In the genomic region with DNA sequence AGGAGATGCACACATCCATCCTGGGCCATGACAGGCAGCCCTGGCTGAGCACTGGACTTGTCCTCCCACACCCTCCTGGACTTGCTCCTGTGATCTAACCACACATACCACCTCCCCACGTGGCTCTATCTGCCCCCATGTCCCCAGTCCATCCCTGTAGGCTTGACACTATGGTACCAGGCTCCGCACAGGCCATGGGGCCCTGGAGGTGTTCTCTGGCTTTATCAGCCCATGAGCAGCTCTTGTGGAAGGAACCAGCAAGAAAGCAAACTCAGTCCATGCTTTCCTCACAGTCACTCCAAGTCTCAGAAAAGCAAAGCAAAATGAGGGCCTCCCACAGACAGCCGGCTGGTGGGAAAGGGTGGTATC, we compare ENCODE assay signal across 1 cellular context.
TF ChIP-seq lines count a peak whose summit lies in the region.

No MANE protein-coding gene starts in this region.

TF ChIP-seq in WTC11, 78 proteins besides CTCF, POLR2A, EP300 and RAD21 (continued from another document):
- TF ChIP-seq, protein P1, sequence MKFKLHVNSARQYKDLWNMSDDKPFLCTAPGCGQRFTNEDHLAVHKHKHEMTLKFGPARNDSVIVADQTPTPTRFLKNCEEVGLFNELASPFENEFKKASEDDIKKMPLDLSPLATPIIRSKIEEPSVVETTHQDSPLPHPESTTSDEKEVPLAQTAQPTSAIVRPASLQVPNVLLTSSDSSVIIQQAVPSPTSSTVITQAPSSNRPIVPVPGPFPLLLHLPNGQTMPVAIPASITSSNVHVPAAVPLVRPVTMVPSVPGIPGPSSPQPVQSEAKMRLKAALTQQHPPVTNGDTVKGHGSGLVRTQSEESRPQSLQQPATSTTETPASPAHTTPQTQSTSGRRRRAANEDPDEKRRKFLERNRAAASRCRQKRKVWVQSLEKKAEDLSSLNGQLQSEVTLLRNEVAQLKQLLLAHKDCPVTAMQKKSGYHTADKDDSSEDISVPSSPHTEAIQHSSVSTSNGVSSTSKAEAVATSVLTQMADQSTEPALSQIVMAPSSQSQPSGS (CRISPR knock-in tag; IDR thresholded peaks at IDR 0.05; ENCODE audit: borderline replicate concordance, low read depth) = no peak
- TF ChIP-seq SP1 (CRISPR knock-in tag; conservative IDR thresholded peaks at IDR 0.05) = no peak
- TF ChIP-seq, protein P2, sequence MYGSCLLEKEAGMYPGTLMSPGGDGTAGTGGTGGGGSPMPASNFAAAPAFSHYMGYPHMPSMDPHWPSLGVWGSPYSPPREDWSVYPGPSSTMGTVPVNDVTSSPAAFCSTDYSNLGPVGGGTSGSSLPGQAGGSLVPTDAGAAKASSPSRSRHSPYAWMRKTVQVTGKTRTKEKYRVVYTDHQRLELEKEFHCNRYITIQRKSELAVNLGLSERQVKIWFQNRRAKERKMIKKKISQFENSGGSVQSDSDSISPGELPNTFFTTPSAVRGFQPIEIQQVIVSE (CRISPR knock-in tag; IDR thresholded peaks at IDR 0.05; ENCODE audit: borderline replicate concordance) = no peak
